ENCODE assay signal across 24 cellular contexts in the genomic region with DNA sequence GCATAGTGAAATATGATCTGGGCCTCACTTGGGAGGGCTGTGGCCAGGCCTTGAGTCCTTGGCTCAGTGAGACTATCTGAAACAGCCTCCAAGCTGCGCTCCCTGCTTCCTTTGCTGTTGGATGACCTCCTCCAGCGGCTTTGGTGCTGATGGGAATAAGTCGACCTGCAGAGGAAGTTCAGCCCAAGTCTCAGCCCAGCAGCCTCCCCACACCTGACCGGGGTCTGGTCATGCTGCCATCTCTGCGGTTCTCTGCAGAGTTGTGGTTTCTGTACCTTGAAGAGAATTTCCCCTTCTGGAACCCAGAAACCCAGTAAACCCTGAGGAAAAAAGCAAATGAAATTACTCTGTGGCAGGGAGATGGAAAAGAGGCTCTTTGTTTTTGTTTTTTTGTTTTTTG. TPM values are rescaled to one million over a fixed set of nuclear protein-coding genes. Genes with fewer than 3 reads are reported as not detected.
DNase-seq lines count a peak whose midpoint lies in the region; ATAC-seq and TF ChIP-seq lines count a peak whose summit lies in the region.
"Had no signal": no experiment of that assay in that cellular context is flagged by ENCODE, and none has a peak within 500 bp of the region (broad histone marks: within the 10 kb centered on the region; RNA-seq: fewer than 3 reads in every experiment).

No MANE protein-coding gene starts in this region.

- POLR2A ChIA-PET in activated CD4-positive, alpha-beta T cell treated with anti-CD3 and anti-CD28 coated beads, Interleukin-2, amount 10 ng/mL, durations not matched to agents 7 days and 5 days (lab: Charles Lee) = no interaction called here
- POLR2A ChIA-PET in activated CD8-positive, alpha-beta T cell treated with anti-CD3 and anti-CD28 coated beads, Interleukin-2, amount 10 ng/mL, durations not matched to agents 7 days and 5 days (lab: Charles Lee) = no interaction called here

- H3K4me3 ChIP-seq in DND-41 (ENCODE audit: low read depth in 1 of 2, low read length in 2 of 2) = no peak overlapping the region
- no peak overlapping the region for H3K4me3 ChIP-seq in Jurkat, Clone E6-1 (ENCODE audit: low read length)
- H3K4me3 ChIP-seq: GM23248, HAP-1, PC-9, SJSA1 had no signal

- H3K27me3 Mint-ChIP-seq in activated CD4-positive, alpha-beta T cell treated with anti-CD3 and anti-CD28 coated beads, Interleukin-2, amount 10 ng/mL, durations not matched to agents 7 days and 5 days = no peaks in the 10 kb centered on the region
- no peaks in the 10 kb centered on the region for H3K27me3 Mint-ChIP-seq in activated CD8-positive, alpha-beta T cell treated with anti-CD3 and anti-CD28 coated beads, Interleukin-2, amount 10 ng/mL, durations not matched to agents 7 days and 5 days (ENCODE audit: low read depth)

- H3K9me3 Mint-ChIP-seq in activated CD4-positive, alpha-beta T cell treated with anti-CD3 and anti-CD28 coated beads, Interleukin-2, amount 10 ng/mL, durations not matched to agents 7 days and 5 days = no peaks in the 10 kb centered on the region
- H3K9me3 Mint-ChIP-seq in activated CD8-positive, alpha-beta T cell treated with anti-CD3 and anti-CD28 coated beads, Interleukin-2, amount 10 ng/mL, durations not matched to agents 7 days and 5 days (ENCODE audit: insufficient read depth) = no peaks in the 10 kb centered on the region
- H3K9me3 Mint-ChIP-seq: HFFc6 had no signal

- no peaks in the 10 kb centered on the region for H3K9me3 ChIP-seq in DND-41 (ENCODE audit: insufficient read depth, low read length, severe bottlenecking)
- H3K9me3 ChIP-seq: HAP-1, SJSA1 had no signal

- no peaks in the 10 kb centered on the region; the same call in 1 of the 2 replicates for H3K36me3 ChIP-seq in DND-41 (ENCODE audit: insufficient read depth, low read length)
- H3K36me3 ChIP-seq: HAP-1 had no signal

- TF ChIP-seq CTCF in DND-41 (IDR thresholded peaks at IDR 0.05; ENCODE audit: borderline replicate concordance, extremely low read depth, low read length, poor library complexity, severe bottlenecking) = no peak

- DNase-seq in activated CD4-positive, alpha-beta T cell treated with anti-CD3 and anti-CD28 coated beads, Interleukin-2, amount 10 ng/mL, durations not matched to agents 7 days and 5 days = peak; percentile 15
- DNase-seq in activated CD4-positive, alpha-beta T cell treated with anti-CD3 and anti-CD28 coated beads for 48 hours = no peak
- peak; percentile 29 for DNase-seq in DND-41
- peak; percentile 42 for DNase-seq in Jurkat, Clone E6-1 (ENCODE audit: low read depth, low spot score)
- DNase-seq in activated CD8-positive, alpha-beta T cell treated with anti-CD3 and anti-CD28 coated beads, Interleukin-2, amount 10 ng/mL, durations not matched to agents 7 days and 5 days = peak; percentile 27
- no peak for DNase-seq in NCI-H526 (lab: John Stamatoyannopoulos, UW)
- DNase-seq: Calu3, DMS79 treated with DMSO at 0.1 percent for 48 hours, GM23248, HFFc6, Karpas-422, NCI-H1092 treated with DMSO at 0.1 percent for 48 hours, NCI-H1436 treated with DMSO at 0.1 percent for 48 hours, NCI-H187 treated with DMSO at 0.1 percent for 48 hours, NCI-H2171 treated with DMSO at 0.1 percent for 48 hours, NCI-H524 treated with DMSO at 0.1 percent for 48 hours, NCI-H82, PC-9 had no signal

- no peak overlapping the region for H3K9ac ChIP-seq in DND-41 (ENCODE audit: low read depth, low read length)
- H3K9ac ChIP-seq: GM23248 had no signal

- ATAC-seq in DND-41 (ENCODE audit: insufficient read depth, low read depth) (no peak), GM18867 (IDR thresholded peaks at IDR 0.05; ENCODE audit: unreplicated experiment) (no peak), GM21515 (IDR thresholded peaks at IDR 0.05; ENCODE audit: unreplicated experiment) (no peak)
- no peak for ATAC-seq in activated CD8-positive, alpha-beta T cell treated with anti-CD3 and anti-CD28 coated beads, Interleukin-2, amount 10 ng/mL, durations not matched to agents 7 days and 5 days
- ATAC-seq: Right ventricle myocardium inferior had no signal

- no peak overlapping the region for H3K4me3 Mint-ChIP-seq in activated CD4-positive, alpha-beta T cell treated with anti-CD3 and anti-CD28 coated beads, Interleukin-2, amount 10 ng/mL, durations not matched to agents 7 days and 5 days
- H3K4me3 Mint-ChIP-seq in activated CD8-positive, alpha-beta T cell treated with anti-CD3 and anti-CD28 coated beads, Interleukin-2, amount 10 ng/mL, durations not matched to agents 7 days and 5 days = no peak overlapping the region
- H3K4me3 Mint-ChIP-seq: HFFc6, IgD-negative memory B cell had no signal

- peaks cover 4% of the 10 kb centered on the region for H3K79me2 ChIP-seq in DND-41 (ENCODE audit: insufficient read depth, low read length)

- H3K27ac Mint-ChIP-seq in activated CD4-positive, alpha-beta T cell treated with anti-CD3 and anti-CD28 coated beads, Interleukin-2, amount 10 ng/mL, durations not matched to agents 7 days and 5 days = peak overlapping the region; percentile 36
- no peak overlapping the region for H3K27ac Mint-ChIP-seq in activated CD8-positive, alpha-beta T cell treated with anti-CD3 and anti-CD28 coated beads, Interleukin-2, amount 10 ng/mL, durations not matched to agents 7 days and 5 days
- H3K27ac Mint-ChIP-seq: HFFc6, IgD-negative memory B cell had no signal

- no peaks in the 10 kb centered on the region for H3K27me3 ChIP-seq in DND-41 (ENCODE audit: insufficient read depth, low read length, poor library complexity)
- H3K27me3 ChIP-seq: SJSA1 had no signal

- H3K4me1 Mint-ChIP-seq in activated CD4-positive, alpha-beta T cell treated with anti-CD3 and anti-CD28 coated beads, Interleukin-2, amount 10 ng/mL, durations not matched to agents 7 days and 5 days = peaks cover 31% of the 10 kb centered on the region
- peaks cover 27% of the 10 kb centered on the region for H3K4me1 Mint-ChIP-seq in activated CD8-positive, alpha-beta T cell treated with anti-CD3 and anti-CD28 coated beads, Interleukin-2, amount 10 ng/mL, durations not matched to agents 7 days and 5 days (ENCODE audit: low read depth)

- no peak overlapping the region for H3K4me2 ChIP-seq in DND-41 (ENCODE audit: insufficient read depth, low read length)
- H3K4me2 ChIP-seq: PC-9 had no signal

- H3K36me3 Mint-ChIP-seq in activated CD4-positive, alpha-beta T cell treated with anti-CD3 and anti-CD28 coated beads, Interleukin-2, amount 10 ng/mL, durations not matched to agents 7 days and 5 days (ENCODE audit: low read depth) = peaks cover 8% of the 10 kb centered on the region
- H3K36me3 Mint-ChIP-seq in activated CD8-positive, alpha-beta T cell treated with anti-CD3 and anti-CD28 coated beads, Interleukin-2, amount 10 ng/mL, durations not matched to agents 7 days and 5 days (ENCODE audit: low read depth) = peaks cover 12% of the 10 kb centered on the region

- no peak overlapping the region for H2AFZ ChIP-seq in DND-41 (ENCODE audit: low read depth, low read length)
- H2AFZ ChIP-seq: GM23248, PC-9 had no signal

- no peaks in the 10 kb centered on the region for H4K20me1 ChIP-seq in DND-41 (ENCODE audit: insufficient read depth, low read length)

- CTCF ChIA-PET in activated CD4-positive, alpha-beta T cell treated with anti-CD3 and anti-CD28 coated beads, Interleukin-2, amount 10 ng/mL, durations not matched to agents 7 days and 5 days (lab: Charles Lee) = interaction anchor here (0.6 kb wide), 1 partner anchor 210 kb away, joined by 3 read pairs; no protein-coding TSS in a partner anchor
- CTCF ChIA-PET in activated CD8-positive, alpha-beta T cell treated with anti-CD3 and anti-CD28 coated beads, Interleukin-2, amount 10 ng/mL, durations not matched to agents 7 days and 5 days (lab: Charles Lee) = no interaction called here

- H3K4me1 ChIP-seq in DND-41 (ENCODE audit: insufficient read depth, low read length) = peaks cover 23% of the 10 kb centered on the region
- H3K4me1 ChIP-seq: HAP-1 had no signal

- 0 out of 2 replicates have a peak overlapping the region, but pooled peaks have one; percentile 35 for H3K27ac ChIP-seq in DND-41 (ENCODE audit: low read length)
- H3K27ac ChIP-seq: GM23248, PC-9, SJSA1 had no signal

RNA-seq across cellular contexts. Expression of gene RBAK, which starts 4.6 kb away (rescaled TPM):
- 10 to 100 TPM; 15.7 to 16.1 TPM for total RNA-seq in activated CD4-positive, alpha-beta T cell treated with anti-CD3 and anti-CD28 coated beads, Interleukin-2, amount 10 ng/mL, durations not matched to agents 7 days and 5 days
- 10.0 TPM for polyA plus RNA-seq in Jurkat, Clone E6-1 (2012; ENCODE audit: insufficient read depth, insufficient read length)
- 10 to 100 TPM; 14.3 to 14.7 TPM for total RNA-seq in activated CD8-positive, alpha-beta T cell treated with anti-CD3 and anti-CD28 coated beads, Interleukin-2, amount 10 ng/mL, durations not matched to agents 7 days and 5 days

Comparison
In these comparisons a context has a peak if more than half of its experiments do, and no peak if none do; other contexts are left out.
1. DNase-seq: peak in activated CD4-positive, alpha-beta T cell treated with anti-CD3 and anti-CD28 coated beads, Interleukin-2, amount 10 ng/mL, durations not matched to agents 7 days and 5 days (single experiment), DND-41 (single experiment), Jurkat, Clone E6-1 (single experiment) and activated CD8-positive, alpha-beta T cell treated with anti-CD3 and anti-CD28 coated beads, Interleukin-2, amount 10 ng/mL, durations not matched to agents 7 days and 5 days (single experiment); none in activated CD4-positive, alpha-beta T cell treated with anti-CD3 and anti-CD28 coated beads for 48 hours (single experiment) and NCI-H526 (0 of 2).